Comparison of ENCODE assay signal across 1 cellular context in the genomic region with DNA sequence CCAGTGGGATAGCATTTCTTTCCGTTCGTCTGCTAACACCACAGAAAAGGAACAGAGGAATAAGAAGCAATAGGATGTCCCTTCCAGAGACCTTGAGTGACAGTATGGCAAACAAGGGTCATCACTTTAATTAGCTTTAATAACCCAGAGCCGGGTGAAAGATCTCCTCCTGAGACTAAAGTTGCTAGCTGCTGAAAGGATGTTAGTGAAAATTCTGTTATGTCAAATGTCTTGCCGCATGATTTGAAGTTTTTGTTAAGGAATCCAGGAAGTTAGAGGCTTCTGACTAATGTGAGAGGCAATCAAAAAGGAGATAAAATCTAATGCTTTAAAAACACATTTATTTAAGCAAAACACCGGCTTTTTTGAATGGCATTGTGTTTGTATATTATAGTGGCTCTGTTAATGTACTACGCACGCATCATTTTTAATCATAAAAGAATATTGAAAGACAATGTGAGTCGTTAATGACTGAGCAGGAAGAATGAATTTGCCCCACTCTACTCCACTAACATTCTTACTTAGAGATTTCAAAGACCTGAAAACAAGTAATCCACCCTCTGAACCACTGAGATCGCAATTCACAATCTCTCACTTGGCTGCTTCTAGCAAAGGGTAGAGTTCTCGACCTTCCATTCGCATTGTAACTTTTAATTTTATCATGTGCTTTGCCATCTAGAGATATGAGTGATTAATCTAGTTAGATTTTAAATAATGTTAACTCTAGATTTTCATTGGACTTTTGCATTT.
TF ChIP-seq lines count a peak whose summit lies in the region.

No MANE protein-coding gene starts in this region.

TF ChIP-seq in GM23338, 12 proteins besides CTCF, POLR2A, EP300 and RAD21:
- TF ChIP-seq, protein P1, sequence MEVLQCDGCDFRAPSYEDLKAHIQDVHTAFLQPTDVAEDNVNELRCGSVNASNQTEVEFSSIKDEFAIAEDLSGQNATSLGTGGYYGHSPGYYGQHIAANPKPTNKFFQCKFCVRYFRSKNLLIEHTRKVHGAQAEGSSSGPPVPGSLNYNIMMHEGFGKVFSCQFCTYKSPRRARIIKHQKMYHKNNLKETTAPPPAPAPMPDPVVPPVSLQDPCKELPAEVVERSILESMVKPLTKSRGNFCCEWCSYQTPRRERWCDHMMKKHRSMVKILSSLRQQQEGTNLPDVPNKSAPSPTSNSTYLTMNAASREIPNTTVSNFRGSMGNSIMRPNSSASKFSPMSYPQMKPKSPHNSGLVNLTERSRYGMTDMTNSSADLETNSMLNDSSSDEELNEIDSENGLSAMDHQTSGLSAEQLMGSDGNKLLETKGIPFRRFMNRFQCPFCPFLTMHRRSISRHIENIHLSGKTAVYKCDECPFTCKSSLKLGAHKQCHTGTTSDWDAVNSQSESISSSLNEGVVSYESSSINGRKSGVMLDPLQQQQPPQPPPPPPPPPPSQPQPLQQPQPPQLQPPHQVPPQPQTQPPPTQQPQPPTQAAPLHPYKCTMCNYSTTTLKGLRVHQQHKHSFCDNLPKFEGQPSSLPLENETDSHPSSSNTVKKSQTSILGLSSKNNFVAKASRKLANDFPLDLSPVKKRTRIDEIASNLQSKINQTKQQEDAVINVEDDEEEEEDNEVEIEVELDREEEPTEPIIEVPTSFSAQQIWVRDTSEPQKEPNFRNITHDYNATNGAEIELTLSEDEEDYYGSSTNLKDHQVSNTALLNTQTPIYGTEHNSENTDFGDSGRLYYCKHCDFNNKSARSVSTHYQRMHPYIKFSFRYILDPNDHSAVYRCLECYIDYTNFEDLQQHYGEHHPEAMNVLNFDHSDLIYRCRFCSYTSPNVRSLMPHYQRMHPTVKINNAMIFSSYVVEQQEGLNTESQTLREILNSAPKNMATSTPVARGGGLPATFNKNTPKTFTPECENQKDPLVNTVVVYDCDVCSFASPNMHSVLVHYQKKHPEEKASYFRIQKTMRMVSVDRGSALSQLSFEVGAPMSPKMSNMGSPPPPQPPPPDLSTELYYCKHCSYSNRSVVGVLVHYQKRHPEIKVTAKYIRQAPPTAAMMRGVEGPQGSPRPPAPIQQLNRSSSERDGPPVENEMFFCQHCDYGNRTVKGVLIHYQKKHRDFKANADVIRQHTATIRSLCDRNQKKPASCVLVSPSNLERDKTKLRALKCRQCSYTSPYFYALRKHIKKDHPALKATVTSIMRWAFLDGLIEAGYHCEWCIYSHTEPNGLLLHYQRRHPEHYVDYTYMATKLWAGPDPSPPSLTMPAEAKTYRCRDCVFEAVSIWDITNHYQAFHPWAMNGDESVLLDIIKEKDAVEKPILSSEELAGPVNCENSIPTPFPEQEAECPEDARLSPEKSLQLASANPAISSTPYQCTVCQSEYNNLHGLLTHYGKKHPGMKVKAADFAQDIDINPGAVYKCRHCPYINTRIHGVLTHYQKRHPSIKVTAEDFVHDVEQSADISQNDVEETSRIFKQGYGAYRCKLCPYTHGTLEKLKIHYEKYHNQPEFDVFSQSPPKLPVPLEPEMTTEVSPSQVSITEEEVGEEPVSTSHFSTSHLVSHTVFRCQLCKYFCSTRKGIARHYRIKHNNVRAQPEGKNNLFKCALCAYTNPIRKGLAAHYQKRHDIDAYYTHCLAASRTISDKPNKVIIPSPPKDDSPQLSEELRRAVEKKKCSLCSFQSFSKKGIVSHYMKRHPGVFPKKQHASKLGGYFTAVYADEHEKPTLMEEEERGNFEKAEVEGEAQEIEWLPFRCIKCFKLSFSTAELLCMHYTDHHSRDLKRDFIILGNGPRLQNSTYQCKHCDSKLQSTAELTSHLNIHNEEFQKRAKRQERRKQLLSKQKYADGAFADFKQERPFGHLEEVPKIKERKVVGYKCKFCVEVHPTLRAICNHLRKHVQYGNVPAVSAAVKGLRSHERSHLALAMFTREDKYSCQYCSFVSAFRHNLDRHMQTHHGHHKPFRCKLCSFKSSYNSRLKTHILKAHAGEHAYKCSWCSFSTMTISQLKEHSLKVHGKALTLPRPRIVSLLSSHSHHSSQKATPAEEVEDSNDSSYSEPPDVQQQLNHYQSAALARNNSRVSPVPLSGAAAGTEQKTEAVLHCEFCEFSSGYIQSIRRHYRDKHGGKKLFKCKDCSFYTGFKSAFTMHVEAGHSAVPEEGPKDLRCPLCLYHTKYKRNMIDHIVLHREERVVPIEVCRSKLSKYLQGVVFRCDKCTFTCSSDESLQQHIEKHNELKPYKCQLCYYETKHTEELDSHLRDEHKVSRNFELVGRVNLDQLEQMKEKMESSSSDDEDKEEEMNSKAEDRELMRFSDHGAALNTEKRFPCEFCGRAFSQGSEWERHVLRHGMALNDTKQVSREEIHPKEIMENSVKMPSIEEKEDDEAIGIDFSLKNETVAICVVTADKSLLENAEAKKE (CRISPR knock-in tag; IDR thresholded peaks at IDR 0.05), result no peak
- TF ChIP-seq, protein P2, sequence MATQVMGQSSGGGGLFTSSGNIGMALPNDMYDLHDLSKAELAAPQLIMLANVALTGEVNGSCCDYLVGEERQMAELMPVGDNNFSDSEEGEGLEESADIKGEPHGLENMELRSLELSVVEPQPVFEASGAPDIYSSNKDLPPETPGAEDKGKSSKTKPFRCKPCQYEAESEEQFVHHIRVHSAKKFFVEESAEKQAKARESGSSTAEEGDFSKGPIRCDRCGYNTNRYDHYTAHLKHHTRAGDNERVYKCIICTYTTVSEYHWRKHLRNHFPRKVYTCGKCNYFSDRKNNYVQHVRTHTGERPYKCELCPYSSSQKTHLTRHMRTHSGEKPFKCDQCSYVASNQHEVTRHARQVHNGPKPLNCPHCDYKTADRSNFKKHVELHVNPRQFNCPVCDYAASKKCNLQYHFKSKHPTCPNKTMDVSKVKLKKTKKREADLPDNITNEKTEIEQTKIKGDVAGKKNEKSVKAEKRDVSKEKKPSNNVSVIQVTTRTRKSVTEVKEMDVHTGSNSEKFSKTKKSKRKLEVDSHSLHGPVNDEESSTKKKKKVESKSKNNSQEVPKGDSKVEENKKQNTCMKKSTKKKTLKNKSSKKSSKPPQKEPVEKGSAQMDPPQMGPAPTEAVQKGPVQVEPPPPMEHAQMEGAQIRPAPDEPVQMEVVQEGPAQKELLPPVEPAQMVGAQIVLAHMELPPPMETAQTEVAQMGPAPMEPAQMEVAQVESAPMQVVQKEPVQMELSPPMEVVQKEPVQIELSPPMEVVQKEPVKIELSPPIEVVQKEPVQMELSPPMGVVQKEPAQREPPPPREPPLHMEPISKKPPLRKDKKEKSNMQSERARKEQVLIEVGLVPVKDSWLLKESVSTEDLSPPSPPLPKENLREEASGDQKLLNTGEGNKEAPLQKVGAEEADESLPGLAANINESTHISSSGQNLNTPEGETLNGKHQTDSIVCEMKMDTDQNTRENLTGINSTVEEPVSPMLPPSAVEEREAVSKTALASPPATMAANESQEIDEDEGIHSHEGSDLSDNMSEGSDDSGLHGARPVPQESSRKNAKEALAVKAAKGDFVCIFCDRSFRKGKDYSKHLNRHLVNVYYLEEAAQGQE (IDR thresholded peaks at IDR 0.05; ENCODE audit: unreplicated experiment), result no peak
